1 cellular context compared by ENCODE assay signal in genomic region chr6:15553736-15554294, GRCh38.
TF ChIP-seq lines count a peak whose summit lies in the region.

No MANE protein-coding gene starts in this region.

TF ChIP-seq in K562, 482 proteins besides CTCF, POLR2A, EP300 and RAD21 (continued from another document and continues in another):
- TF ChIP-seq THRA (IDR thresholded peaks at IDR 0.05) (no peak), RBM34 (IDR thresholded peaks at IDR 0.05; ENCODE audit: borderline replicate concordance, insufficient read depth, low read length) (no peak), ZNF695 (CRISPR knock-in tag; IDR thresholded peaks at IDR 0.05) (no peak), ZNF592 (IDR thresholded peaks at IDR 0.05) (peak; percentile 69; the same call in 1 of the 2 replicates), NR4A1 (CRISPR knock-in tag; IDR thresholded peaks at IDR 0.05) (no peak), NR4A1 (tag; IDR thresholded peaks at IDR 0.05) (0 out of 2 replicates have a peak, but pooled peaks have one; percentile 50), ATF4 (CRISPR knock-in tag; IDR thresholded peaks at IDR 0.05) (peak; percentile 90), ZBTB7A (IDR thresholded peaks at IDR 0.05; ENCODE audit: borderline replicate concordance, control insufficient read depth, low read depth, low read length) (no peak), ZNF12 (CRISPR knock-in tag; IDR thresholded peaks at IDR 0.05) (no peak), PML (IDR thresholded peaks at IDR 0.05; ENCODE audit: low read length) (no peak), ZHX1 (conservative IDR thresholded peaks at IDR 0.05; ENCODE audit: low read length) (no peak), DPF2 (IDR thresholded peaks at IDR 0.05) (0 out of 2 replicates have a peak, but pooled peaks have one; percentile 12), EWSR1 (IDR thresholded peaks at IDR 0.05; ENCODE audit: borderline replicate concordance, low read depth, partially characterized antibody) (no peak), SMAD4 (CRISPR knock-in tag; conservative IDR thresholded peaks at IDR 0.05) (peak; percentile 16; the same call in 1 of the 2 replicates), DMBX1 (CRISPR knock-in tag; IDR thresholded peaks at IDR 0.05; ENCODE audit: borderline replicate concordance) (peak; percentile 66; the same call in 1 of the 2 replicates), GATAD2B (IDR thresholded peaks at IDR 0.05; ENCODE audit: borderline replicate concordance) (no peak), ARID1B (IDR thresholded peaks at IDR 0.05) (peak; percentile 36; the same call in 1 of the 2 replicates), TRIM28 (IDR thresholded peaks at IDR 0.05) (no peak), AFF4 (CRISPR knock-in tag; IDR thresholded peaks at IDR 0.05) (no peak), HMGN3 (IDR thresholded peaks at IDR 0.05; ENCODE audit: borderline replicate concordance, extremely low read depth, insufficient read length, low read depth, low read length) (no peak), SAP30 (IDR thresholded peaks at IDR 0.05; ENCODE audit: borderline replicate concordance, insufficient read depth, low read depth, low read length, poor library complexity, severe bottlenecking) (no peak), EP400 (IDR thresholded peaks at IDR 0.05) (peak; percentile 29; the same call in 1 of the 2 replicates), HNRNPL (IDR thresholded peaks at IDR 0.05; ENCODE audit: low read depth, low read length) (no peak), NRF1 (conservative IDR thresholded peaks at IDR 0.05 in 1 of 2, IDR thresholded peaks at IDR 0.05 in 1 of 2) (no peak), JUNB (CRISPR knock-in tag; conservative IDR thresholded peaks at IDR 0.05) (no peak), ZNF408 (CRISPR knock-in tag; IDR thresholded peaks at IDR 0.05; ENCODE audit: low read depth) (no peak), TCF7 (IDR thresholded peaks at IDR 0.05; ENCODE audit: borderline replicate concordance) (no peak), GABPB2 (CRISPR knock-in tag; conservative IDR thresholded peaks at IDR 0.05) (no peak), BRF2 (IDR thresholded peaks at IDR 0.05; ENCODE audit: borderline replicate concordance, insufficient read depth, insufficient read length) (no peak), KLF10 (CRISPR knock-in tag; IDR thresholded peaks at IDR 0.05) (no peak), THAP7 (CRISPR knock-in tag; IDR thresholded peaks at IDR 0.05) (no peak), ZC3H4 (CRISPR knock-in tag; IDR thresholded peaks at IDR 0.05; ENCODE audit: borderline replicate concordance) (no peak), NCOA2 (IDR thresholded peaks at IDR 0.05; ENCODE audit: partially characterized antibody in 2 of 2) (no peak), NFE2 (IDR thresholded peaks at IDR 0.05; ENCODE audit: low read depth) (0 out of 2 replicates have a peak, but pooled peaks have one; percentile 10), LCOR (CRISPR knock-in tag; IDR thresholded peaks at IDR 0.05) (0 out of 2 replicates have a peak, but pooled peaks have one; percentile 41), PKNOX1 (IDR thresholded peaks at IDR 0.05) (peak; percentile 49), ZNF436 (CRISPR knock-in tag; IDR thresholded peaks at IDR 0.05) (no peak)
